ENCODE assay signal across 9 cellular contexts in genomic region chr5:172932313-172933017, GRCh38. TPM values are rescaled to one million over a fixed set of nuclear protein-coding genes. Genes with fewer than 3 reads are reported as not detected.
DNase-seq lines count a peak whose midpoint lies in the region; ATAC-seq, FAIRE-seq and TF ChIP-seq lines count a peak whose summit lies in the region.
"Had no signal": no experiment of that assay in that cellular context is flagged by ENCODE, and none has a peak within 500 bp of the region (broad histone marks: within the 10 kb centered on the region; RNA-seq: fewer than 3 reads in every experiment).

No MANE protein-coding gene starts in this region.

- H3K27ac ChIP-seq in DOHH2 (ENCODE audit: low read depth, low read length) = no peak overlapping the region
- peak overlapping the region; percentile 32 to 59 for H3K27ac ChIP-seq in liver (ENCODE audit: low read depth in 1 of 2, low read length in 2 of 2)

- no peak overlapping the region for H3K4me3 ChIP-seq in DOHH2 (ENCODE audit: low read length)
- no peak overlapping the region for H3K4me3 ChIP-seq in liver (ENCODE audit: low read depth in 1 of 3, low read length in 3 of 3)

- H3K36me3 ChIP-seq in DOHH2 (ENCODE audit: control insufficient read depth, low read length) (peaks cover 4% of the 10 kb centered on the region; the same call in 1 of the 2 replicates), liver (ENCODE audit: control insufficient read depth in 4 of 4, insufficient read depth in 3 of 4, low read depth in 1 of 4, low read length in 3 of 4) (peaks cover 4 to 37% (median 18%) of the 10 kb centered on the region in 4 donors)

- no peak for FAIRE-seq in H54 (lab: Jason Lieb, UNC)
- FAIRE-seq: endometrium had no signal

- H3K4me1 Mint-ChIP-seq in activated CD4-positive, alpha-beta T cell treated with anti-CD3 and anti-CD28 coated beads for 36 hours = peaks cover 4% of the 10 kb centered on the region

- no peaks in the 10 kb centered on the region for H3K9me2 ChIP-seq in DOHH2 (replicated peaks; ENCODE audit: control insufficient read depth, low read length)

- no peaks in the 10 kb centered on the region for H3K27me3 ChIP-seq in DOHH2 (ENCODE audit: control insufficient read depth, low read length)
- H3K27me3 ChIP-seq in liver (ENCODE audit: control insufficient read depth in 4 of 4, insufficient read depth in 4 of 4, low read length in 3 of 4) = no peaks in the 10 kb centered on the region

- H3K4me2 ChIP-seq in DOHH2 (ENCODE audit: low read length) = no peak overlapping the region

- no peaks in the 10 kb centered on the region for H3K27me3 Mint-ChIP-seq in activated CD4-positive, alpha-beta T cell treated with anti-CD3 and anti-CD28 coated beads for 36 hours

- peaks cover 7% of the 10 kb centered on the region for H3K36me3 Mint-ChIP-seq in activated CD4-positive, alpha-beta T cell treated with anti-CD3 and anti-CD28 coated beads for 36 hours (ENCODE audit: low read depth)

- peak; percentile 95 to 99 for TF ChIP-seq RAD21 in liver (IDR thresholded peaks at IDR 0.05)

- H3K4me1 ChIP-seq in DOHH2 (ENCODE audit: control insufficient read depth, low read length) (peaks cover 9% of the 10 kb centered on the region; the same call in 1 of the 2 replicates), liver (ENCODE audit: control insufficient read depth in 4 of 4, insufficient read depth in 4 of 4, low read length in 3 of 4) (peaks cover 0 to 6% (median under 1%) of the 10 kb centered on the region in 4 donors)

- peak; percentile 97 for ATAC-seq in activated CD4-positive, alpha-beta T cell treated with anti-CD3 and anti-CD28 coated beads for 36 hours

- H3K79me2 ChIP-seq in DOHH2 (ENCODE audit: control insufficient read depth, low read length) = no peaks in the 10 kb centered on the region

- CTCF ChIA-PET in activated CD4-positive, alpha-beta T cell treated with anti-CD3 and anti-CD28 coated beads for 36 hours (lab: Charles Lee) = interaction anchor here (0.6 to 15.7 kb wide), 19 partner anchors 9 to 324 kb away, joined by 3 to 279 read pairs (median 4); partner anchors contain the start of gene DUSP1

- no peaks in the 10 kb centered on the region for H4K20me1 ChIP-seq in DOHH2 (ENCODE audit: control insufficient read depth, insufficient read depth, low read depth, low read length)

- peak; percentile 97 for TF ChIP-seq CTCF in DOHH2 (IDR thresholded peaks at IDR 0.05; ENCODE audit: low read depth, low read length, poor library complexity, severe bottlenecking)
- TF ChIP-seq CTCF in liver (IDR thresholded peaks at IDR 0.05; ENCODE audit: low read depth, low read length, missing input control) = peak; percentile 88

- POLR2A ChIA-PET in activated CD4-positive, alpha-beta T cell treated with anti-CD3 and anti-CD28 coated beads for 36 hours (lab: Charles Lee) = no interaction called here

- DNase-seq in H54 (ENCODE audit: insufficient read length, low spot score) (peak; percentile 52), NCI-H1694 treated with DMSO at 0.1 percent for 48 hours (lab: John Stamatoyannopoulos, UW) (peak; percentile 36), cerebellar cortex (ENCODE audit: low spot score) (peak; percentile 79), GF-D8 (lab: John Stamatoyannopoulos, UW) (no peak)
- DNase-seq in activated CD4-positive, alpha-beta T cell treated with anti-CD3 and anti-CD28 coated beads for 36 hours = peak; percentile 88
- peak; percentile 62 to 71 for DNase-seq in stimulated activated CD4-positive, alpha-beta T cell treated with anti-CD3 and anti-CD28 coated beads, Interleukin-4, amount 100 ng/mL, for 4 hours

- no peaks in the 10 kb centered on the region for H3K9me3 Mint-ChIP-seq in activated CD4-positive, alpha-beta T cell treated with anti-CD3 and anti-CD28 coated beads for 36 hours (ENCODE audit: low read depth)

- H3K9ac ChIP-seq in liver (ENCODE audit: low read depth in 1 of 2, low read length in 2 of 2) = no peak overlapping the region

- 0 out of 2 replicates have a peak, but pooled peaks cover 5% of the 10 kb centered on the region for H3F3A ChIP-seq in DOHH2 (ENCODE audit: control insufficient read depth, insufficient read depth)

- 22% methylated on average over 22 of the region's 22 CpGs for WGBS in liver

- H3K9me3 ChIP-seq in DOHH2 (ENCODE audit: control insufficient read depth, insufficient read depth, low read length) = no peaks in the 10 kb centered on the region
- no peaks in the 10 kb centered on the region for H3K9me3 ChIP-seq in liver (ENCODE audit: control insufficient read depth in 4 of 4, low read length in 3 of 4)

- intact Hi-C loops in activated CD4-positive, alpha-beta T cell treated with anti-CD3 and anti-CD28 coated beads for 36 hours (cut with DNase I, micrococcal nuclease) = loop anchor here (1.0 to 5.0 kb wide), 6 partner anchors 160 to 455 kb away; no protein-coding TSS in a partner anchor

- no peak for TF ChIP-seq POLR2A in H54 (IDR thresholded peaks at IDR 0.05; ENCODE audit: low read depth, low read length)

- H3K4me3 Mint-ChIP-seq in activated CD4-positive, alpha-beta T cell treated with anti-CD3 and anti-CD28 coated beads for 36 hours = no peak overlapping the region

- no peak overlapping the region for H3K27ac Mint-ChIP-seq in activated CD4-positive, alpha-beta T cell treated with anti-CD3 and anti-CD28 coated beads for 36 hours

TF ChIP-seq in liver, 16 proteins besides CTCF, POLR2A, EP300 and RAD21:
- TF ChIP-seq FOXA1 (IDR thresholded peaks at IDR 0.05) (no peak), FOXA2 (IDR thresholded peaks at IDR 0.05) (no peak), RXRA (IDR thresholded peaks at IDR 0.05) (peak in 1 of 2 donors; percentile 24), HNF4G (IDR thresholded peaks at IDR 0.05) (no peak)
- TF ChIP-seq, protein P1, sequence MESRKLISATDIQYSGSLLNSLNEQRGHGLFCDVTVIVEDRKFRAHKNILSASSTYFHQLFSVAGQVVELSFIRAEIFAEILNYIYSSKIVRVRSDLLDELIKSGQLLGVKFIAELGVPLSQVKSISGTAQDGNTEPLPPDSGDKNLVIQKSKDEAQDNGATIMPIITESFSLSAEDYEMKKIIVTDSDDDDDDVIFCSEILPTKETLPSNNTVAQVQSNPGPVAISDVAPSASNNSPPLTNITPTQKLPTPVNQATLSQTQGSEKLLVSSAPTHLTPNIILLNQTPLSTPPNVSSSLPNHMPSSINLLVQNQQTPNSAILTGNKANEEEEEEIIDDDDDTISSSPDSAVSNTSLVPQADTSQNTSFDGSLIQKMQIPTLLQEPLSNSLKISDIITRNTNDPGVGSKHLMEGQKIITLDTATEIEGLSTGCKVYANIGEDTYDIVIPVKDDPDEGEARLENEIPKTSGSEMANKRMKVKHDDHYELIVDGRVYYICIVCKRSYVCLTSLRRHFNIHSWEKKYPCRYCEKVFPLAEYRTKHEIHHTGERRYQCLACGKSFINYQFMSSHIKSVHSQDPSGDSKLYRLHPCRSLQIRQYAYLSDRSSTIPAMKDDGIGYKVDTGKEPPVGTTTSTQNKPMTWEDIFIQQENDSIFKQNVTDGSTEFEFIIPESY (IDR thresholded peaks at IDR 0.05) = no peak
- TF ChIP-seq, protein P2, sequence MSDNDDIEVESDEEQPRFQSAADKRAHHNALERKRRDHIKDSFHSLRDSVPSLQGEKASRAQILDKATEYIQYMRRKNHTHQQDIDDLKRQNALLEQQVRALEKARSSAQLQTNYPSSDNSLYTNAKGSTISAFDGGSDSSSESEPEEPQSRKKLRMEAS (IDR thresholded peaks at IDR 0.05) = no peak
TF ChIP-seq in liver: peak in this region for 1.

RNA-seq across cellular contexts. Expression of gene RPL26L1, which starts 26.8 kb away (rescaled TPM):
- 10 to 100 TPM; 62.8 to 72.6 TPM for total RNA-seq in activated CD4-positive, alpha-beta T cell treated with anti-CD3 and anti-CD28 coated beads for 36 hours
- 10 to 100 TPM; 11.6 to 14.6 TPM for total RNA-seq in liver
- polyA plus RNA-seq in liver = 10 to 100 TPM; 41.0 to 52.2 TPM

RNA-seq across cellular contexts. Expression of gene ATP6V0E1, which starts 51.1 kb away (rescaled TPM):
- total RNA-seq in activated CD4-positive, alpha-beta T cell treated with anti-CD3 and anti-CD28 coated beads for 36 hours = 100 to 1,000 TPM; 102 to 109 TPM
- total RNA-seq in liver = 10 to 100 TPM; 56.6 to 86.7 TPM
- 100 to 1,000 TPM; 135 to 396 TPM for polyA plus RNA-seq in liver

Comparison
In these comparisons a context has a peak if more than half of its experiments do, and no peak if none do; other contexts are left out.
1. RNA of gene RPL26L1, which starts 26.8 kb away (total RNA-seq): 62.8 to 72.6 TPM in activated CD4-positive, alpha-beta T cell treated with anti-CD3 and anti-CD28 coated beads for 36 hours; 11.6 to 14.6 TPM in liver; every median in the first group is over 4 times any median in the second.